Comparison of ENCODE assay signal across 17 cellular contexts in the genomic region with DNA sequence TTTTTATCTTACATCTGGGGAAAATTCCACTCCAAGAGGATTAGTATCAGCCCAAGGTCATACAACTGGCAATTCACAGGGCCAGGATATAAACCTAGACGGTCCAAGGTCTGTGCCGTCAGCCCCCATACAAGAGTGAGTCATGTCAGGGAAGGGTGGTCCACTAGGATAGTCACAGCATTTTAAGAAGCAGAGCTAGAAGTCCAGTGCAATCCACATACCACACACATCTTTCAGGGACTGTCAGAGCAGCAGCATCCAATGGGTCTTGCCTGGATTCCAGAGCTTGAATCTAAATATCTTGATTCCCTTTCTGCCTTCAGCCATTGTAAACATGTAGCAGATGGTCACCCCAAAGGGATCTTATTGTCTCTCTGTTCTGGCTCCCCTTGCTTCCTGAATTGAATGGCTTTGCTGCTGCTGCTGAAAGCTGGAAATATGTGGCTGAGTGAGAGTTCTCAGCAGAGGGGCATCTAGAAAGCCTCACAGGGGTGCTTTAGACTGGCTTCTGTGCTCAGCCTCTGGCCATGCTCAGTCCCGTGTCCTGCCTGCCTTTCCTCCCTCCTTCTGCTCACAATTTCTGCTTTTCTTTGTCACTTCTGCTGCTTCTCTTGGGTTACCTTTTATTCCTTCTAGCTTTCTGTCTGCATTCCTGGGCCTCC. TPM values are rescaled to one million over a fixed set of nuclear protein-coding genes. Genes with fewer than 3 reads are reported as not detected.
DNase-seq lines count a peak whose midpoint lies in the region; ATAC-seq and TF ChIP-seq lines count a peak whose summit lies in the region.
"Had no signal": no experiment of that assay in that cellular context is flagged by ENCODE, and none has a peak within 500 bp of the region (broad histone marks: within the 10 kb centered on the region; RNA-seq: fewer than 3 reads in every experiment).

No MANE protein-coding gene starts in this region.

- no peak for TF ChIP-seq CTCF in SK-N-SH (IDR thresholded peaks at IDR 0.05)
- TF ChIP-seq CTCF in fibroblast of the aortic adventitia (IDR thresholded peaks at IDR 0.05; ENCODE audit: insufficient read depth, low read length) = no peak
- TF ChIP-seq CTCF in progenitor cell of endocrine pancreas (IDR thresholded peaks at IDR 0.05; ENCODE audit: unreplicated experiment) = no peak
- TF ChIP-seq CTCF in suprapubic skin (IDR thresholded peaks at IDR 0.05) = no peak

- H3K4me2 ChIP-seq in SK-N-SH = no peak overlapping the region
- H3K4me2 ChIP-seq: KMS-11 had no signal

- H3K4me1 ChIP-seq in SK-N-SH (ENCODE audit: control insufficient read depth in 1 of 2, insufficient read depth in 2 of 2, low read depth in 1 of 2, low read length in 1 of 2) (0 out of 4 replicates have a peak, but pooled peaks cover 0 to 5% of the 10 kb centered on the region in 2 experiments), suprapubic skin (no peaks in the 10 kb centered on the region)
- H3K4me1 ChIP-seq: adrenal gland had no signal

- CTCF ChIA-PET in SK-N-SH (lab: Yijun Ruan, JAX) = interaction anchor here (1.6 to 2.1 kb wide), 3 partner anchors 10 to 39 kb away, joined by 4 to 8 read pairs (median 7); a partner anchor contains a TSS

- H3K27me3 ChIP-seq in SK-N-SH (ENCODE audit: insufficient read depth) (no peaks in the 10 kb centered on the region), suprapubic skin (no peaks in the 10 kb centered on the region)
- H3K27me3 ChIP-seq: adrenal gland had no signal

- no peak for TF ChIP-seq POLR2A in suprapubic skin (IDR thresholded peaks at IDR 0.05)

- no peak for DNase-seq in SK-N-SH
- DNase-seq in fibroblast of the aortic adventitia (ENCODE audit: low read depth) = peak; percentile 47
- no peak for DNase-seq in progenitor cell of endocrine pancreas (ENCODE audit: low spot score, unreplicated experiment)
- DNase-seq in suprapubic skin (ENCODE audit: low spot score in 2 of 2) = no peak
- DNase-seq in HCEC 1CT = no peak
- DNase-seq: activated CD4-positive, alpha-beta memory T cell treated with anti-CD3 and anti-CD28 coated beads, Interleukin-2, amount 10 ng/mL, durations not matched to agents 7 days and 5 days; adrenal gland; NCI-H1417 treated with DMSO at 0.1 percent for 48 hours; NCI-H226; stimulated activated naive B cell treated with anti-CD40 and anti-IgM and Interleukin-4, amounts not matched to agents 10 μg/mL and 1 μg/mL and 100 μg/mL, for 72 hours had no signal

- 0 out of 2 replicates have a peak overlapping the region, but pooled peaks have one; percentile 23 for H2AFZ ChIP-seq in SK-N-SH (ENCODE audit: low read depth)

- no peaks in the 10 kb centered on the region for H4K20me1 ChIP-seq in SK-N-SH (ENCODE audit: insufficient read depth)

- no peak overlapping the region for H3K4me3 Mint-ChIP-seq in progenitor cell of endocrine pancreas (ENCODE audit: low read depth)
- H3K4me3 Mint-ChIP-seq: activated CD4-positive, alpha-beta memory T cell treated with anti-CD3 and anti-CD28 coated beads, Interleukin-2, amount 10 ng/mL, durations not matched to agents 7 days and 5 days; memory B cell; stimulated activated naive B cell treated with anti-CD40 and anti-IgM and Interleukin-4, amounts not matched to agents 10 μg/mL and 1 μg/mL and 100 μg/mL, for 72 hours had no signal

- no peaks in the 10 kb centered on the region for H3K36me3 ChIP-seq in SK-N-SH (replicated peaks in 1 of 2; ENCODE audit: control insufficient read depth in 1 of 2, insufficient read depth in 2 of 2, low read length in 1 of 2)
- no peaks in the 10 kb centered on the region for H3K36me3 ChIP-seq in suprapubic skin
- H3K36me3 ChIP-seq: adrenal gland had no signal

- H3K4me1 Mint-ChIP-seq in progenitor cell of endocrine pancreas (ENCODE audit: low read depth) = peaks cover 23% of the 10 kb centered on the region
- H3K4me1 Mint-ChIP-seq: activated CD4-positive, alpha-beta memory T cell treated with anti-CD3 and anti-CD28 coated beads, Interleukin-2, amount 10 ng/mL, durations not matched to agents 7 days and 5 days had no signal

- no peak for TF ChIP-seq EP300 in SK-N-SH (IDR thresholded peaks at IDR 0.05; ENCODE audit: borderline replicate concordance in 1 of 2, low read depth in 1 of 2, low read length in 1 of 2)
- TF ChIP-seq EP300 in suprapubic skin (IDR thresholded peaks at IDR 0.05) = no peak

- H3K27ac ChIP-seq in SK-N-SH (ENCODE audit: low read depth in 2 of 2, low read length in 1 of 2) = peak overlapping the region in 1 of 2 experiments; percentile 53; a peak in 2 of 4 replicates
- H3K27ac ChIP-seq in suprapubic skin = no peak overlapping the region
- H3K27ac ChIP-seq: adrenal gland, KMS-11 had no signal

- H3K9me3 ChIP-seq in SK-N-SH = no peaks in the 10 kb centered on the region
- no peaks in the 10 kb centered on the region for H3K9me3 ChIP-seq in suprapubic skin
- H3K9me3 ChIP-seq: adrenal gland had no signal

- POLR2A ChIA-PET in SK-N-SH (lab: Yijun Ruan, JAX) = no interaction called here

- peak overlapping the region; percentile 73 for H3K27ac Mint-ChIP-seq in progenitor cell of endocrine pancreas
- H3K27ac Mint-ChIP-seq: activated CD4-positive, alpha-beta memory T cell treated with anti-CD3 and anti-CD28 coated beads, Interleukin-2, amount 10 ng/mL, durations not matched to agents 7 days and 5 days; memory B cell; stimulated activated naive B cell treated with anti-CD40 and anti-IgM and Interleukin-4, amounts not matched to agents 10 μg/mL and 1 μg/mL and 100 μg/mL, for 72 hours had no signal

- no peaks in the 10 kb centered on the region for H3K9me3 Mint-ChIP-seq in progenitor cell of endocrine pancreas (ENCODE audit: low read depth)
- H3K9me3 Mint-ChIP-seq: activated CD4-positive, alpha-beta memory T cell treated with anti-CD3 and anti-CD28 coated beads, Interleukin-2, amount 10 ng/mL, durations not matched to agents 7 days and 5 days; memory B cell; stimulated activated naive B cell treated with anti-CD40 and anti-IgM and Interleukin-4, amounts not matched to agents 10 μg/mL and 1 μg/mL and 100 μg/mL, for 72 hours had no signal

- no peaks in the 10 kb centered on the region for H3K79me2 ChIP-seq in SK-N-SH (ENCODE audit: insufficient read depth)

- H3K4me3 ChIP-seq in SK-N-SH (ENCODE audit: low read depth in 2 of 2, low read length in 1 of 2) (no peak overlapping the region), fibroblast of the aortic adventitia (ENCODE audit: low read depth, low read length) (no peak overlapping the region), suprapubic skin (no peak overlapping the region)
- H3K4me3 ChIP-seq: adrenal gland had no signal

- H3K9me2 ChIP-seq in SK-N-SH = no peaks in the 10 kb centered on the region

- H3K27me3 Mint-ChIP-seq in progenitor cell of endocrine pancreas = peaks cover 9% of the 10 kb centered on the region
- H3K27me3 Mint-ChIP-seq: memory B cell; stimulated activated naive B cell treated with anti-CD40 and anti-IgM and Interleukin-4, amounts not matched to agents 10 μg/mL and 1 μg/mL and 100 μg/mL, for 72 hours had no signal

- H3F3A ChIP-seq in SK-N-SH (replicated peaks; ENCODE audit: insufficient read depth) = no peaks in the 10 kb centered on the region

- H3K36me3 Mint-ChIP-seq in progenitor cell of endocrine pancreas (ENCODE audit: insufficient read depth) = no peaks in the 10 kb centered on the region
- H3K36me3 Mint-ChIP-seq: memory B cell; stimulated activated naive B cell treated with anti-CD40 and anti-IgM and Interleukin-4, amounts not matched to agents 10 μg/mL and 1 μg/mL and 100 μg/mL, for 72 hours had no signal

- ATAC-seq in GM18511 (IDR thresholded peaks at IDR 0.05; ENCODE audit: unreplicated experiment) = peak; percentile 7
- ATAC-seq in HG03342 (IDR thresholded peaks at IDR 0.05; ENCODE audit: unreplicated experiment) = no peak
- ATAC-seq in HG02759 (IDR thresholded peaks at IDR 0.05; ENCODE audit: unreplicated experiment) = no peak
- ATAC-seq: stimulated activated naive B cell treated with anti-CD40 and anti-IgM and Interleukin-4, amounts not matched to agents 10 μg/mL and 1 μg/mL and 100 μg/mL, for 72 hours had no signal

- no peak overlapping the region for H3K9ac ChIP-seq in SK-N-SH
- H3K9ac ChIP-seq: KMS-11 had no signal

- TF ChIP-seq RAD21 in SK-N-SH (IDR thresholded peaks at IDR 0.05; ENCODE audit: low read length) = no peak

- WGBS in SK-N-SH (ENCODE audit: low lambda C conversion rate) = 4% methylated on average over 3 of the region's 3 CpGs
- WGBS in suprapubic skin = 82% methylated on average over 3 of the region's 3 CpGs

TF ChIP-seq in SK-N-SH, 30 proteins besides CTCF, POLR2A, EP300 and RAD21:
- TF ChIP-seq RXRA (IDR thresholded peaks at IDR 0.05; ENCODE audit: borderline replicate concordance, low read depth) (no peak), NFIC (IDR thresholded peaks at IDR 0.05; ENCODE audit: borderline replicate concordance) (no peak)
- TF ChIP-seq, protein P1, sequence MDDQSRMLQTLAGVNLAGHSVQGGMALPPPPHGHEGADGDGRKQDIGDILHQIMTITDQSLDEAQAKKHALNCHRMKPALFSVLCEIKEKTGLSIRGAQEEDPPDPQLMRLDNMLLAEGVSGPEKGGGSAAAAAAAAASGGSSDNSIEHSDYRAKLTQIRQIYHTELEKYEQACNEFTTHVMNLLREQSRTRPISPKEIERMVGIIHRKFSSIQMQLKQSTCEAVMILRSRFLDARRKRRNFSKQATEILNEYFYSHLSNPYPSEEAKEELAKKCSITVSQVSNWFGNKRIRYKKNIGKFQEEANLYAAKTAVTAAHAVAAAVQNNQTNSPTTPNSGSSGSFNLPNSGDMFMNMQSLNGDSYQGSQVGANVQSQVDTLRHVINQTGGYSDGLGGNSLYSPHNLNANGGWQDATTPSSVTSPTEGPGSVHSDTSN (IDR thresholded peaks at IDR 0.05) = no peak

RNA-seq across cellular contexts. Expression of a gene that starts 9.9 kb away (rescaled TPM):
- polyA plus RNA-seq in SK-N-SH (2012; rRNA removed) = not detected in 2 replicates
- not detected in 2 replicates for polyA plus RNA-seq in SK-N-SH (2012; cell fraction: cytosol; rRNA removed)
- polyA plus RNA-seq in SK-N-SH (2012; cell fraction: nucleus; rRNA removed) = not detected in 2 replicates
- not detected in 2 replicates for total RNA-seq in fibroblast of the aortic adventitia (ENCODE audit: low replicate concordance)
- total RNA-seq in progenitor cell of endocrine pancreas = not detected in 2 replicates
- total RNA-seq in suprapubic skin = not detected
- total RNA-seq: activated CD4-positive, alpha-beta memory T cell treated with anti-CD3 and anti-CD28 coated beads, Interleukin-2, amount 10 ng/mL, durations not matched to agents 7 days and 5 days; adrenal gland; glomerular endothelial cell; SK-MEL-5 had no signal
- polyA plus RNA-seq: adrenal gland had no signal

RNA-seq across cellular contexts. Expression of a gene that starts 15.4 kb away (rescaled TPM):
- polyA plus RNA-seq in SK-N-SH (2012; rRNA removed) = not detected in 2 replicates
- polyA plus RNA-seq in SK-N-SH (2012; cell fraction: cytosol; rRNA removed) = not detected in 2 replicates
- polyA plus RNA-seq in SK-N-SH (2012; cell fraction: nucleus; rRNA removed) = not detected in 2 replicates
- total RNA-seq in fibroblast of the aortic adventitia (ENCODE audit: low replicate concordance) (not detected in 2 replicates), progenitor cell of endocrine pancreas (not detected in 2 replicates), suprapubic skin (under 1 TPM in 1 of 4 donors, not detected in 3; 0.64 TPM)
- total RNA-seq: activated CD4-positive, alpha-beta memory T cell treated with anti-CD3 and anti-CD28 coated beads, Interleukin-2, amount 10 ng/mL, durations not matched to agents 7 days and 5 days; adrenal gland; SK-MEL-5 had no signal
- polyA plus RNA-seq: adrenal gland had no signal
